In genomic region chr20:50744143-50744792, GRCh38 we compare ENCODE assay signal across 8 cellular contexts. TPM values are rescaled to one million over a fixed set of nuclear protein-coding genes. Genes with fewer than 3 reads are reported as not detected.
DNase-seq lines count a peak whose midpoint lies in the region; ATAC-seq, FAIRE-seq and TF ChIP-seq lines count a peak whose summit lies in the region.

No MANE protein-coding gene starts in this region.

- no peaks in the 10 kb centered on the region for H3K36me3 ChIP-seq in urinary bladder (ENCODE audit: insufficient read depth)

- WGBS in urinary bladder, result 37% methylated on average over 15 of the region's 15 CpGs

- peak; percentile 24 for TF ChIP-seq CTCF in D721Med (IDR thresholded peaks at IDR 0.05; ENCODE audit: insufficient read depth, missing control alignments)

- H3K4me1 ChIP-seq in urinary bladder (ENCODE audit: insufficient read depth), result no peaks in the 10 kb centered on the region

- no peak for DNase-seq in D721Med (ENCODE audit: insufficient read length, low spot score)
- peak; percentile 46 for DNase-seq in NCI-H2171 (lab: John Stamatoyannopoulos, UW)
- peak; percentile 43 to 58 for DNase-seq in lung microvascular endothelial cell (ENCODE audit: low read depth in 2 of 2)

- H3K27ac ChIP-seq in cingulate gyrus (ENCODE audit: low read depth, low read length), result peak overlapping the region; percentile 52
- peak overlapping the region; percentile 60 for H3K27ac ChIP-seq in urinary bladder (ENCODE audit: low read depth)

- FAIRE-seq in D721Med (lab: Jason Lieb, UNC), result no peak

- ATAC-seq in GM19035 (IDR thresholded peaks at IDR 0.05; ENCODE audit: unreplicated experiment), result no peak
- ATAC-seq in GM18861 (IDR thresholded peaks at IDR 0.05; ENCODE audit: unreplicated experiment), result no peak
- ATAC-seq in GM19328 (IDR thresholded peaks at IDR 0.05; ENCODE audit: unreplicated experiment), result no peak

- no peak overlapping the region for H3K4me3 ChIP-seq in urinary bladder (ENCODE audit: low read depth, low read length)

RNA-seq across cellular contexts. Expression of gene PARD6B, which starts 12.9 kb away (rescaled TPM):
- total RNA-seq in lung microvascular endothelial cell (0.20 and 0.22 TPM in 2 replicates), urinary bladder (11.7 TPM)
- polyA plus RNA-seq in urinary bladder, result 0.52 TPM

RNA-seq across cellular contexts. Expression of gene BCAS4, which starts 50.6 kb away (rescaled TPM):
- total RNA-seq in lung microvascular endothelial cell, result 0.60 and 0.87 TPM in 2 replicates
- 4.8 TPM for total RNA-seq in urinary bladder
- polyA plus RNA-seq in urinary bladder, result 9.2 TPM

RNA-seq across cellular contexts. Expression of gene RIPOR3, which starts 52.9 kb away (rescaled TPM):
- total RNA-seq in lung microvascular endothelial cell (0.20 TPM in 1 of 2 replicates, not detected in the other), urinary bladder (8.2 TPM)
- polyA plus RNA-seq in urinary bladder, result 15.0 TPM

Comparison
In these comparisons a context has a peak if more than half of its experiments do, and no peak if none do; other contexts are left out.
1. RNA of gene PARD6B, which starts 12.9 kb away (total RNA-seq): 11.7 TPM in urinary bladder (single experiment); 0.20 to 0.22 TPM in lung microvascular endothelial cell; every median in the first group is over 10 times any median in the second.